In the genomic region with DNA sequence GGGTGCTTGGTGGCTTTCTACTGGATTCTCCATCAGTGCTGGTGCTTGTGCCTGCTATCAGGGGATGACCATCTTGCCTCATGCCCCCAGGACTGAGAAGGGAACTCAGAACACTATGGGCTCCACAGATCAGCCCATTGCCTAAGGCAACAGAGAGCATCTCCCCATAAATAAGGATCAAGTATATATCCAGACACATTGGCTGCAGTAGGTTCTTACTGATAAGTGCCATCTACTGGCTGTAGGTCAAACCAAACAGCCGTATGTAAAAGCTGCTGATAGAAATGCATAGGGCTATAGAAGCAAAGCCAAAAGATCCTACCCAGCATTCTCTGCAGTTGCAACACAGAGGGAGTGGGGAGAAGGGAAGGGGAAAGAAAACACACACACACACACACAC, we compare ENCODE assay signal across 8 cellular contexts.
A peak's percentile ranks its signal among the peaks of the same experiment; 100 is the strongest.
DNase-seq lines count a peak whose midpoint lies in the region; ATAC-seq and TF ChIP-seq lines count a peak whose summit lies in the region.

No MANE protein-coding gene starts in this region.

- TF ChIP-seq CTCF in GM10266 (IDR thresholded peaks at IDR 0.05; ENCODE audit: control insufficient read depth, insufficient read depth, low read depth, missing control alignments) (peak; percentile 51), NB4 (IDR thresholded peaks at IDR 0.05; ENCODE audit: low read depth, low read length) (peak; percentile 42)

- peak; percentile 49 for DNase-seq in GM10266 (ENCODE audit: extremely low spot score)
- peak; percentile 56 for DNase-seq in NB4 (ENCODE audit: low read depth)
- DNase-seq in germinal center (ENCODE audit: low spot score), result peak; percentile 37
- no peak for DNase-seq in NK-92 (lab: John Stamatoyannopoulos, UW; ENCODE audit: unreplicated experiment)
- DNase-seq in cortex of kidney (lab: John Stamatoyannopoulos, UW), result no peak
- DNase-seq in DMS79 treated with DMSO at 0.1 percent for 48 hours (lab: John Stamatoyannopoulos, UW), result no peak

- TF ChIP-seq POLR2A in NB4 (IDR thresholded peaks at IDR 0.05; ENCODE audit: extremely low read depth, insufficient read length), result no peak

- ATAC-seq in GM21576 (IDR thresholded peaks at IDR 0.05; ENCODE audit: unreplicated experiment) (peak; percentile 75), HG03460 (IDR thresholded peaks at IDR 0.05; ENCODE audit: unreplicated experiment) (no peak)

- H3K4me3 ChIP-seq in NB4 (ENCODE audit: low read depth, low read length), result no peak overlapping the region

Comparison
In these comparisons a context has a peak if more than half of its experiments do, and no peak if none do; other contexts are left out.
1. DNase-seq: peak in GM10266 (single experiment), NB4 (single experiment) and germinal center (single experiment); none in NK-92 (single experiment), cortex of kidney (single experiment) and DMS79 treated with DMSO at 0.1 percent for 48 hours (single experiment).